Comparison of ENCODE assay signal across 8 cellular contexts in genomic region chr19:47723573-47723923, GRCh38. TPM values are rescaled to one million over a fixed set of nuclear protein-coding genes. Genes with fewer than 3 reads are reported as not detected.
DNase-seq lines count a peak whose midpoint lies in the region; ATAC-seq and TF ChIP-seq lines count a peak whose summit lies in the region.

No MANE protein-coding gene starts in this region.

- H3K27ac Mint-ChIP-seq in activated T-helper 17 cell treated with anti-CD3 and anti-CD28 coated beads, Interleukin-2, amount 50 U/mL, for 72 hours = peak overlapping the region; percentile 71
- H3K27ac Mint-ChIP-seq in endodermal cell = no peak overlapping the region
- H3K27ac Mint-ChIP-seq in CD4-positive, alpha-beta memory T cell = no peak overlapping the region
- no peak overlapping the region for H3K27ac Mint-ChIP-seq in effector memory CD8-positive, alpha-beta T cell

- intact Hi-C loops in left colon (cut with DNase I, micrococcal nuclease) = no loop called here
- intact Hi-C loops in CD4-positive, alpha-beta memory T cell (cut with micrococcal nuclease) = no loop called here

- no peak overlapping the region for H3K9ac ChIP-seq in endodermal cell (ENCODE audit: extremely low read depth, low read length, poor library complexity, severe bottlenecking)

- DNase-seq in BE2C = peak; percentile 49
- DNase-seq in LHCN-M2 (ENCODE audit: low read depth) = peak; percentile 90
- peak in 1 of 2 donors; percentile 75 for DNase-seq in left colon
- DNase-seq in endodermal cell = no peak
- no peak for DNase-seq in COLO668 (lab: John Stamatoyannopoulos, UW; ENCODE audit: unreplicated experiment)
- no peak for DNase-seq in CD4-positive, alpha-beta memory T cell
- no peak for DNase-seq in effector memory CD8-positive, alpha-beta T cell

- no peak for TF ChIP-seq CTCF in BE2C (IDR thresholded peaks at IDR 0.05; ENCODE audit: low read depth, low read length)
- TF ChIP-seq CTCF in endodermal cell (conservative IDR thresholded peaks at IDR 0.05) = no peak

- peak; percentile 66 for ATAC-seq in activated T-helper 17 cell treated with anti-CD3 and anti-CD28 coated beads, Interleukin-2, amount 50 U/mL, for 72 hours (replicated peaks)
- peak; percentile 44 for ATAC-seq in left colon
- no peak for ATAC-seq in effector memory CD8-positive, alpha-beta T cell (replicated peaks)

- H3K4me1 ChIP-seq in BE2C = peaks cover 4% of the 10 kb centered on the region
- no peaks in the 10 kb centered on the region for H3K4me1 ChIP-seq in endodermal cell (ENCODE audit: control insufficient read depth, insufficient read depth, low read length)
- H3K4me1 ChIP-seq in CD4-positive, alpha-beta memory T cell (ENCODE audit: insufficient read depth, low read length) = no peaks in the 10 kb centered on the region

- H3K9me3 Mint-ChIP-seq in activated T-helper 17 cell treated with anti-CD3 and anti-CD28 coated beads, Interleukin-2, amount 50 U/mL, for 72 hours = no peaks in the 10 kb centered on the region
- no peaks in the 10 kb centered on the region for H3K9me3 Mint-ChIP-seq in endodermal cell
- peaks cover 0 to 2% (median 0%) of the 10 kb centered on the region in 8 donors for H3K9me3 Mint-ChIP-seq in CD4-positive, alpha-beta memory T cell
- H3K9me3 Mint-ChIP-seq in effector memory CD8-positive, alpha-beta T cell = no peaks in the 10 kb centered on the region

- no peaks in the 10 kb centered on the region for H3K9me3 ChIP-seq in BE2C
- no peaks in the 10 kb centered on the region for H3K9me3 ChIP-seq in endodermal cell (ENCODE audit: control insufficient read depth, low read length)
- H3K9me3 ChIP-seq in CD4-positive, alpha-beta memory T cell (ENCODE audit: control insufficient read depth in 1 of 2, low read length in 2 of 2) = no peaks in the 10 kb centered on the region

- peaks cover 18% of the 10 kb centered on the region for H3K27me3 Mint-ChIP-seq in activated T-helper 17 cell treated with anti-CD3 and anti-CD28 coated beads, Interleukin-2, amount 50 U/mL, for 72 hours
- H3K27me3 Mint-ChIP-seq in endodermal cell (ENCODE audit: insufficient read depth) = peaks cover 3% of the 10 kb centered on the region
- H3K27me3 Mint-ChIP-seq in CD4-positive, alpha-beta memory T cell = peaks cover 17 to 25% of the 10 kb centered on the region in 2 donors
- H3K27me3 Mint-ChIP-seq in effector memory CD8-positive, alpha-beta T cell = peaks cover 21 to 70% of the 10 kb centered on the region in 2 donors

- peak overlapping the region; percentile 43 for H3K4me3 Mint-ChIP-seq in activated T-helper 17 cell treated with anti-CD3 and anti-CD28 coated beads, Interleukin-2, amount 50 U/mL, for 72 hours
- H3K4me3 Mint-ChIP-seq in endodermal cell = no peak overlapping the region
- no peak overlapping the region for H3K4me3 Mint-ChIP-seq in CD4-positive, alpha-beta memory T cell
- no peak overlapping the region for H3K4me3 Mint-ChIP-seq in effector memory CD8-positive, alpha-beta T cell

- H3K27ac ChIP-seq in endodermal cell (ENCODE audit: low read depth, low read length) = no peak overlapping the region
- H3K27ac ChIP-seq in CD4-positive, alpha-beta memory T cell (ENCODE audit: low read depth, low read length) = no peak overlapping the region

- H3K36me3 ChIP-seq in BE2C = peaks cover 5% of the 10 kb centered on the region; the same call in 1 of the 2 replicates
- no peaks in the 10 kb centered on the region for H3K36me3 ChIP-seq in endodermal cell (ENCODE audit: control insufficient read depth, insufficient read depth, low read length)
- H3K36me3 ChIP-seq in CD4-positive, alpha-beta memory T cell (ENCODE audit: insufficient read depth, low read length) = no peaks in the 10 kb centered on the region

- POLR2A ChIA-PET in CD4-positive, alpha-beta memory T cell (lab: Charles Lee; ENCODE audit: partially characterized antibody) = no interaction called here

- H3K36me3 Mint-ChIP-seq in activated T-helper 17 cell treated with anti-CD3 and anti-CD28 coated beads, Interleukin-2, amount 50 U/mL, for 72 hours (ENCODE audit: low read depth) = no peaks in the 10 kb centered on the region
- H3K36me3 Mint-ChIP-seq in endodermal cell (ENCODE audit: low read depth) = peaks cover 1% of the 10 kb centered on the region
- H3K36me3 Mint-ChIP-seq in CD4-positive, alpha-beta memory T cell = no peaks in the 10 kb centered on the region
- H3K36me3 Mint-ChIP-seq in effector memory CD8-positive, alpha-beta T cell (ENCODE audit: insufficient read depth) = no peaks in the 10 kb centered on the region

- H3K27me3 ChIP-seq in BE2C = no peaks in the 10 kb centered on the region
- no peaks in the 10 kb centered on the region for H3K27me3 ChIP-seq in endodermal cell (ENCODE audit: control insufficient read depth, insufficient read depth, low read length, poor library complexity, severe bottlenecking)
- H3K27me3 ChIP-seq in CD4-positive, alpha-beta memory T cell (ENCODE audit: insufficient read depth, low read length) = no peaks in the 10 kb centered on the region

- no peaks in the 10 kb centered on the region for H3K4me1 Mint-ChIP-seq in activated T-helper 17 cell treated with anti-CD3 and anti-CD28 coated beads, Interleukin-2, amount 50 U/mL, for 72 hours
- peaks cover 3% of the 10 kb centered on the region for H3K4me1 Mint-ChIP-seq in endodermal cell
- H3K4me1 Mint-ChIP-seq in CD4-positive, alpha-beta memory T cell = no peaks in the 10 kb centered on the region
- H3K4me1 Mint-ChIP-seq in effector memory CD8-positive, alpha-beta T cell (ENCODE audit: low read depth in 2 of 2) = no peaks in the 10 kb centered on the region

- CTCF ChIA-PET in CD4-positive, alpha-beta memory T cell (lab: Charles Lee; ENCODE audit: partially characterized antibody) = interaction anchor here (1.5 to 2.0 kb wide), 3 partner anchors 9 to 287 kb away, joined by 3 to 5 read pairs (median 5); partner anchors contain the start of gene EHD2

- WGBS in endodermal cell (ENCODE audit: insufficient coverage in 1 of 2, insufficient read length in 1 of 2), 2 experiments = 42 to 67% methylated on average over 6 to 8 of the region's 8 CpGs

- H3K4me3 ChIP-seq in BE2C (ENCODE audit: low read depth, low read length) = no peak overlapping the region
- no peak overlapping the region for H3K4me3 ChIP-seq in endodermal cell (ENCODE audit: low read length)
- H3K4me3 ChIP-seq in CD4-positive, alpha-beta memory T cell (ENCODE audit: low read length in 2 of 2) = no peak overlapping the region

RNA-seq across cellular contexts. Expression of gene EHD2, which starts 10.3 kb away (rescaled TPM):
- 13.3 TPM for polyA plus RNA-seq in BE2C (2012; ENCODE audit: insufficient read depth, insufficient read length, low read depth)
- total RNA-seq in LHCN-M2 (2014; rRNA removed) (66.0 and 75.3 TPM in 2 replicates), left colon (10 to 100 TPM in 1 of 2 donors, 1 to 10 TPM in 1; 9.6 to 29.6 TPM), endodermal cell (1 to 10 TPM; 5.5 to 8.4 TPM)
- 260 TPM for polyA plus RNA-seq in LHCN-M2 (2012)
- total RNA-seq in activated T-helper 17 cell treated with anti-CD3 and anti-CD28 coated beads, Interleukin-2, amount 50 U/mL, for 72 hours = 1 to 10 TPM in 1 of 2 donors, under 1 TPM in 1; 0.35 to 8.2 TPM
- polyA plus RNA-seq in endodermal cell (2013, experiment 1 of 2) = 4.3 TPM
- 3.7 TPM for polyA plus RNA-seq in endodermal cell (2013, experiment 2 of 2)
- total RNA-seq in CD4-positive, alpha-beta memory T cell = not detected
- polyA plus RNA-seq in CD4-positive, alpha-beta memory T cell = not detected

RNA-seq across cellular contexts. Expression of gene NOP53, which starts 21.8 kb away (rescaled TPM):
- polyA plus RNA-seq in BE2C (2012; ENCODE audit: insufficient read depth, insufficient read length, low read depth) = 190 TPM
- 78.7 and 86.8 TPM in 2 replicates for total RNA-seq in LHCN-M2 (2014; rRNA removed)
- 182 TPM for polyA plus RNA-seq in LHCN-M2 (2012)
- 100 to 1,000 TPM; 274 to 467 TPM for total RNA-seq in activated T-helper 17 cell treated with anti-CD3 and anti-CD28 coated beads, Interleukin-2, amount 50 U/mL, for 72 hours
- total RNA-seq in left colon = 100 to 1,000 TPM; 260 to 285 TPM
- 100 to 1,000 TPM; 190 to 258 TPM for total RNA-seq in endodermal cell
- 259 TPM for polyA plus RNA-seq in endodermal cell (2013, experiment 1 of 2)
- polyA plus RNA-seq in endodermal cell (2013, experiment 2 of 2) = 234 TPM
- 100 to 1,000 TPM; 863 to 875 TPM for total RNA-seq in CD4-positive, alpha-beta memory T cell
- 100 to 1,000 TPM; 156 to 225 TPM for polyA plus RNA-seq in CD4-positive, alpha-beta memory T cell

RNA-seq across cellular contexts. Expression of gene SELENOW, which starts 55.0 kb away (rescaled TPM):
- polyA plus RNA-seq in BE2C (2012; ENCODE audit: insufficient read depth, insufficient read length, low read depth) = 76.2 TPM
- 583 and 734 TPM in 2 replicates for total RNA-seq in LHCN-M2 (2014; rRNA removed)
- 307 TPM for polyA plus RNA-seq in LHCN-M2 (2012)
- 100 to 1,000 TPM; 126 to 127 TPM for total RNA-seq in activated T-helper 17 cell treated with anti-CD3 and anti-CD28 coated beads, Interleukin-2, amount 50 U/mL, for 72 hours
- total RNA-seq in left colon = 100 to 1,000 TPM; 274 to 323 TPM
- total RNA-seq in endodermal cell = 100 to 1,000 TPM; 404 to 410 TPM
- 190 TPM for polyA plus RNA-seq in endodermal cell (2013, experiment 1 of 2)
- 182 TPM for polyA plus RNA-seq in endodermal cell (2013, experiment 2 of 2)
- total RNA-seq in CD4-positive, alpha-beta memory T cell = 100 to 1,000 TPM; 116 to 122 TPM
- polyA plus RNA-seq in CD4-positive, alpha-beta memory T cell = 100 to 1,000 TPM; 350 to 352 TPM

Comparison
In these comparisons a context has a peak if more than half of its experiments do, and no peak if none do; other contexts are left out.
1. DNase-seq: peak in BE2C (single experiment) and LHCN-M2 (single experiment); none in endodermal cell (single experiment), COLO668 (single experiment), CD4-positive, alpha-beta memory T cell (0 of 5) and effector memory CD8-positive, alpha-beta T cell (0 of 3).